Comparison of ENCODE assay signal across 19 cellular contexts in the genomic region with DNA sequence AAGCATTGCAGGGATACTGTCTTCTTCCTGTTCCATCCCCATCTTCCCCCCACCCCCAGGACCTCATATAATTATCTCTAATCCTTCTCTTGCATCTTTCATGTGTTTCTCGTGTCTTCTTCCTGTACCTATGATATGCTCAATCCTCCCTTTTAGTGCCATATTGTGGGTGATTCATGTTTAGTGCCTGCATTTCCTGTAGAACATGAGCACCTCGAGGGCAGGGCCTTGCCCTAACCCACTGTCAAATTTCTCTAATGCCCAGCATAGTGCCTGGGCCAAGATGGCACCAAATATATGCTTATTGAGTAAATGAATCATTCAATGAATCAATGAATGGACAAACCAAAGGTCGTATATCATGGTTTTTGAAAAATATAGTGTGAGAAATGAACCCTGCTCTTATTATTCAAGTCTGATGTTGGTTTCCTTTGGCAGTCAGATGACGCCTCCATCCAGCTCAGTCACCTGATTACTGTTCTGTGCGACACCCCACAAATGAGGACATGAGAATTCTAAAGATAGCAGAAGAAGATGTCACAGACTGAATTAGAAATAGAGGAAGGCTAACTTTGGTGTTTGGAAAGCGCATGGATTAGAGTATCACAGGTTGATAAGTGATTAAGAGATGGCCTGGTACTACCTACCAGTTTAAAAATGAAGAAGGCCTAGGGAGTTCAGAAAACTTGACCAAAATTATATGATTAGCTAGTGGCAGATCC.
DNase-seq lines count a peak whose midpoint lies in the region; ATAC-seq lines count a peak whose summit lies in the region.
"Had no signal": no experiment of that assay in that cellular context is flagged by ENCODE, and none has a peak within 500 bp of the region (broad histone marks: within the 10 kb centered on the region; RNA-seq: fewer than 3 reads in every experiment).

No MANE protein-coding gene starts in this region.

- H3K27me3 ChIP-seq in naive thymus-derived CD4-positive, alpha-beta T cell (ENCODE audit: control insufficient read depth in 2 of 2, insufficient read depth in 2 of 2, low read length in 2 of 2) = no peaks in the 10 kb centered on the region

- H3K4me3 Mint-ChIP-seq in naive thymus-derived CD4-positive, alpha-beta T cell = no peak overlapping the region
- H3K4me3 Mint-ChIP-seq: activated naive CD4-positive, alpha-beta T cell treated with anti-CD3 and anti-CD28 coated beads, Interleukin-2, amount 10 ng/mL, durations not matched to agents 7 days and 5 days; H9; stimulated activated effector memory CD8-positive, alpha-beta T cell treated with anti-CD3 and anti-CD28 coated beads, Interleukin-12 subunit alpha, Interleukin-12 subunit beta, amount 100 ng/mL, for 72 hours had no signal

- no peak overlapping the region for H3K4me3 ChIP-seq in naive thymus-derived CD4-positive, alpha-beta T cell (ENCODE audit: low read length)
- H3K4me3 ChIP-seq: PC-9, skin epidermis had no signal

- H3K36me3 ChIP-seq in naive thymus-derived CD4-positive, alpha-beta T cell (ENCODE audit: control insufficient read depth in 2 of 3, insufficient read depth in 3 of 3, low read length in 3 of 3) = no peaks in the 10 kb centered on the region

- intact Hi-C loops in left cardiac atrium (cut with DNase I) (no loop called here), cardiac septum (cut with DNase I) (loop anchor here (2.0 kb wide), 1 partner anchor 107 kb away; no protein-coding TSS in a partner anchor)
- intact Hi-C loops in naive thymus-derived CD4-positive, alpha-beta T cell (cut with micrococcal nuclease) = no loop called here

- CTCF ChIA-PET in naive thymus-derived CD4-positive, alpha-beta T cell (lab: Charles Lee) = interaction anchor here (0.6 kb wide), 1 partner anchor 163 kb away, joined by 3 read pairs; no protein-coding TSS in a partner anchor

- no peak overlapping the region for H3K27ac ChIP-seq in naive thymus-derived CD4-positive, alpha-beta T cell (ENCODE audit: low read depth, low read length)
- H3K27ac ChIP-seq: PC-9 had no signal

- no peak for DNase-seq in left cardiac atrium
- no peak for DNase-seq in cardiac septum (ENCODE audit: low spot score)
- peak; percentile 28 for DNase-seq in globus pallidus (ENCODE audit: low spot score)
- DNase-seq in naive thymus-derived CD4-positive, alpha-beta T cell = no peak
- DNase-seq in 8988T = no peak
- DNase-seq in HT-29 (ENCODE audit: low spot score) = no peak
- DNase-seq: ACHN; activated CD4-positive, alpha-beta T cell treated with anti-CD3 and anti-CD28 coated beads for 4 hours; activated naive CD4-positive, alpha-beta T cell treated with anti-CD3 and anti-CD28 coated beads, Interleukin-2, amount 10 ng/mL, durations not matched to agents 7 days and 5 days; erythroblast; H9; NCI-H1930; NCI-H524 treated with DMSO at 0.1 percent for 48 hours; PC-9; trophoblast cell had no signal

- ATAC-seq in left cardiac atrium (peak; percentile 42 to 63), HG02763 (IDR thresholded peaks at IDR 0.05; ENCODE audit: unreplicated experiment) (no peak), GM18858 (IDR thresholded peaks at IDR 0.05; ENCODE audit: unreplicated experiment) (no peak)
- peak; percentile 66 for ATAC-seq in naive thymus-derived CD4-positive, alpha-beta T cell
- ATAC-seq: stimulated activated effector memory CD8-positive, alpha-beta T cell treated with anti-CD3 and anti-CD28 coated beads, Interleukin-12 subunit alpha, Interleukin-12 subunit beta, amount 100 ng/mL, for 72 hours had no signal

- no peaks in the 10 kb centered on the region for H3K27me3 Mint-ChIP-seq in naive thymus-derived CD4-positive, alpha-beta T cell
- H3K27me3 Mint-ChIP-seq: activated naive CD4-positive, alpha-beta T cell treated with anti-CD3 and anti-CD28 coated beads, Interleukin-2, amount 10 ng/mL, durations not matched to agents 7 days and 5 days had no signal

- peaks cover 0 to 3% (median 0%) of the 10 kb centered on the region in 11 donors for H3K9me3 Mint-ChIP-seq in naive thymus-derived CD4-positive, alpha-beta T cell
- H3K9me3 Mint-ChIP-seq: activated naive CD4-positive, alpha-beta T cell treated with anti-CD3 and anti-CD28 coated beads, Interleukin-2, amount 10 ng/mL, durations not matched to agents 7 days and 5 days had no signal

- H3K4me1 Mint-ChIP-seq in naive thymus-derived CD4-positive, alpha-beta T cell = peaks cover 0 to 2% (median 0%) of the 10 kb centered on the region in 7 donors
- H3K4me1 Mint-ChIP-seq: activated naive CD4-positive, alpha-beta T cell treated with anti-CD3 and anti-CD28 coated beads, Interleukin-2, amount 10 ng/mL, durations not matched to agents 7 days and 5 days had no signal

- no peaks in the 10 kb centered on the region for H3K9me3 ChIP-seq in naive thymus-derived CD4-positive, alpha-beta T cell (ENCODE audit: control insufficient read depth in 2 of 3, low read length in 3 of 3)

- H3K27ac Mint-ChIP-seq in naive thymus-derived CD4-positive, alpha-beta T cell = no peak overlapping the region
- H3K27ac Mint-ChIP-seq: activated naive CD4-positive, alpha-beta T cell treated with anti-CD3 and anti-CD28 coated beads, Interleukin-2, amount 10 ng/mL, durations not matched to agents 7 days and 5 days; stimulated activated effector memory CD8-positive, alpha-beta T cell treated with anti-CD3 and anti-CD28 coated beads, Interleukin-12 subunit alpha, Interleukin-12 subunit beta, amount 100 ng/mL, for 72 hours had no signal

- no peaks in the 10 kb centered on the region for H3K4me1 ChIP-seq in naive thymus-derived CD4-positive, alpha-beta T cell (ENCODE audit: control insufficient read depth in 2 of 2, insufficient read depth in 2 of 2, low read length in 2 of 2)

- POLR2A ChIA-PET in naive thymus-derived CD4-positive, alpha-beta T cell (lab: Charles Lee) = no interaction called here

- H3K36me3 Mint-ChIP-seq in naive thymus-derived CD4-positive, alpha-beta T cell = no peaks in the 10 kb centered on the region
- H3K36me3 Mint-ChIP-seq: activated naive CD4-positive, alpha-beta T cell treated with anti-CD3 and anti-CD28 coated beads, Interleukin-2, amount 10 ng/mL, durations not matched to agents 7 days and 5 days; stimulated activated effector memory CD8-positive, alpha-beta T cell treated with anti-CD3 and anti-CD28 coated beads, Interleukin-12 subunit alpha, Interleukin-12 subunit beta, amount 100 ng/mL, for 72 hours had no signal

Comparison
In these comparisons a context has a peak if more than half of its experiments do, and no peak if none do; other contexts are left out.
1. ATAC-seq: peak in left cardiac atrium (2 of 2) and naive thymus-derived CD4-positive, alpha-beta T cell (single experiment); none in HG02763 (single experiment) and GM18858 (single experiment).